In the genomic region with DNA sequence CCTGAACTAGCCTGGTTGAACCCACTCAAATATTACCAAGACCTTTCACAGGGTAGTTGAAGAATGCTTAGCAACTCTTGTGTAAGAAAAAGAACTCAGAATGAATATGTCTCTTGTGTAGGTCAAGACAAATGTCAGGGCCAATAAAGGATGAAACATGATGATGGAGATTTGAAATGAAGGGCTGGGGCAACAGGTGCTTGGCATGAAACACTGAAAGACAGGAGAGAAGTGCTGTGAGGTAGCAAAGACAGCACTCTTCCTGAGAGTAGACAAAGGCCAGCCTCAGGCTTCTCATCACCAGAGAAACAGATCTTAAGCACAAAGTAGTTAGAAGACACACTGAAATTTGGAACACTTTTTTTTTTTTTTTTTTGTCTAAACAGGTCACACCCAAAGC, we compare ENCODE assay signal across 20 cellular contexts.
"Had no signal": no experiment of that assay in that cellular context is flagged by ENCODE, and none has a peak within 500 bp of the region (broad histone marks: within the 10 kb centered on the region; RNA-seq: fewer than 3 reads in every experiment).

No MANE protein-coding gene starts in this region.

- ATAC-seq: K562, Panc1, PC-3 had no signal

- H3K27me3 Mint-ChIP-seq: IgD-negative memory B cell had no signal

- H3K4me2 ChIP-seq: KMS-11, SK-N-SH had no signal

- H3K9me2 ChIP-seq: SK-N-SH had no signal

- H3K4me3 ChIP-seq: K562 had no signal

- DNase-seq: Kasumi-1, MM.1S, NCI-H1092 treated with DMSO at 0.1 percent for 48 hours, NCI-H1436, NCI-H187, NCI-H2029, NCI-H2081 treated with DMSO at 0.1 percent for 48 hours, NCI-H2227 treated with DMSO at 0.1 percent for 48 hours, NCI-H524, NCI-H526 treated with DMSO at 0.1 percent for 48 hours, NCI-H774, PC-3, SHP77, SK-N-SH, SW 1271 had no signal

- H3K27ac Mint-ChIP-seq: IgD-negative memory B cell had no signal

- H3K36me3 Mint-ChIP-seq: IgD-negative memory B cell had no signal

- H3K9ac ChIP-seq: KMS-11, SK-N-SH had no signal

- H3K27ac ChIP-seq: KMS-11, RWPE1 had no signal

- H3K9me3 ChIP-seq: SK-N-SH had no signal

- H3K4me3 Mint-ChIP-seq: IgD-negative memory B cell had no signal

- H3K4me1 Mint-ChIP-seq: IgD-negative memory B cell had no signal
